ENCODE assay signal across 1 cellular context in genomic region chr13:97881556-97881955, GRCh38.
TF ChIP-seq lines count a peak whose summit lies in the region.

No MANE protein-coding gene starts in this region.

TF ChIP-seq in IMR-90, 13 proteins besides CTCF, POLR2A, EP300 and RAD21:
- TF ChIP-seq NFE2L2 (IDR thresholded peaks at IDR 0.05; ENCODE audit: low read depth, low read length) (no peak), RCOR1 (IDR thresholded peaks at IDR 0.05; ENCODE audit: insufficient replicate concordance, low read length) (no peak), MXI1 (IDR thresholded peaks at IDR 0.05; ENCODE audit: borderline replicate concordance, low read depth, low read length) (no peak)
